21 cellular contexts compared by ENCODE assay signal in the genomic region with DNA sequence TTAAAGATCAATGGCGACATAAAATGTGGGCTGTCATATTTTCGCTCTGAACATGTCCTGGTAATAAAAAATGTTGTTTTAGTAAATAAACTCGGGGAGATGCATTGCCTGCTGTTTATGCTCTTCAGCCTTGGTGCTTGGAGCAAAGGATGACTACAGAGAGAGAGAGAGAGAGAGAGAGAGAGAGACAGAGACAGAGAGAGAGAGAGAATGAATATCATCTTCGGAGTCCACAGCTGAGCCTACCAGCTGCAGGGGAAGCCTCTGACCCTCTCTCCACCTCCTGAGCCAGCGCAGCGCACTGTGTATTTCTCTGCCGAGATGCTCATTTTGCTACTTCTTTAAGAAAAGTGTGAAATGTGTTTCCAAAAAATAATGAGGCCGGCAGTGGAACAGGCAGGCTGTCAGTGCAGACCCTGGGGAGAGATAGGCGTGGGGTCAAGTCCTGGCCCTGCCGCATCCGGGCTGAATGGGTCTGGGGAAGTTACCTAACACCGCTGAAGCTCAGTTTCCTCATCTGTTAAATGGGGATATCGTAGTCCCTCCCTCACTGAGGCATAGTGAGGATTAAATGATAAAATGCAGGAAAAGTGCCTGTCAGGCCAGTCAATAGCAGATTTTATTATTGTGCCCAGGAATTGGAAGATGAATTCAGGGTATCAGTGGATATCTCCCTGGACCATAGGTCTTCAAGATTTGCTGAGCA. TPM values are rescaled to one million over a fixed set of nuclear protein-coding genes. Genes with fewer than 3 reads are reported as not detected.
DNase-seq lines count a peak whose midpoint lies in the region; ATAC-seq, FAIRE-seq and TF ChIP-seq lines count a peak whose summit lies in the region.
"Had no signal": no experiment of that assay in that cellular context is flagged by ENCODE, and none has a peak within 500 bp of the region (broad histone marks: within the 10 kb centered on the region; RNA-seq: fewer than 3 reads in every experiment).

No MANE protein-coding gene starts in this region.

- H3K9me3 ChIP-seq in astrocyte (ENCODE audit: insufficient read depth, low read depth, low read length) = peaks cover 7% of the 10 kb centered on the region
- H3K9me3 ChIP-seq in right cardiac atrium (ENCODE audit: control insufficient read depth, low read length) = no peaks in the 10 kb centered on the region
- no peaks in the 10 kb centered on the region for H3K9me3 ChIP-seq in thoracic aorta
- H3K9me3 ChIP-seq: psoas muscle had no signal

- no peak overlapping the region for H3K27ac ChIP-seq in astrocyte (ENCODE audit: low read depth, low read length)
- peak overlapping the region; percentile 58 for H3K27ac ChIP-seq in right cardiac atrium (ENCODE audit: low read length)
- no peak overlapping the region for H3K27ac ChIP-seq in thoracic aorta
- H3K27ac ChIP-seq: A549, gastroesophageal sphincter, psoas muscle had no signal

- H3K36me3 ChIP-seq in astrocyte (ENCODE audit: insufficient read depth, low read length) (no peaks in the 10 kb centered on the region), thoracic aorta (no peaks in the 10 kb centered on the region)
- H3K36me3 ChIP-seq: gastroesophageal sphincter had no signal

- intact Hi-C loops in right cardiac atrium (cut with DNase I) = no loop called here

- H3K27me3 ChIP-seq in astrocyte (ENCODE audit: insufficient read depth, low read length) (peaks cover 16% of the 10 kb centered on the region), right cardiac atrium (ENCODE audit: control insufficient read depth, insufficient read depth) (no peaks in the 10 kb centered on the region), thoracic aorta (replicated peaks; ENCODE audit: insufficient read depth) (no peaks in the 10 kb centered on the region)
- H3K27me3 ChIP-seq: gastroesophageal sphincter had no signal

- no peak overlapping the region for H3K9ac ChIP-seq in astrocyte (ENCODE audit: low read length)

- FAIRE-seq in astrocyte (lab: Jason Lieb, UNC) = no peak
- FAIRE-seq: A549, colon, endothelial cell of umbilical vein had no signal

- no peaks in the 10 kb centered on the region for H4K20me1 ChIP-seq in astrocyte (ENCODE audit: insufficient read depth, low read length)

- H3K4me3 ChIP-seq in astrocyte (ENCODE audit: insufficient read depth, low read depth, low read length) (no peak overlapping the region), right cardiac atrium (ENCODE audit: low read length) (peak overlapping the region; percentile 30), thoracic aorta (peak overlapping the region; percentile 65)
- H3K4me3 ChIP-seq: A549, lung had no signal

- H3K9me3 Mint-ChIP-seq in activated naive CD8-positive, alpha-beta T cell (ENCODE audit: low read depth) = peaks cover 6% of the 10 kb centered on the region
- H3K9me3 Mint-ChIP-seq in activated naive CD8-positive, alpha-beta T cell treated with anti-CD3 and anti-CD28 coated beads, Interleukin-2, amount 50 U/mL, for 24 hours = peaks cover 8% of the 10 kb centered on the region
- peaks cover 3% of the 10 kb centered on the region for H3K9me3 Mint-ChIP-seq in astrocyte (ENCODE audit: unreplicated experiment)

- 44% methylated on average over 13 of the region's 13 CpGs for WGBS in right cardiac atrium

- DNase-seq in activated naive CD8-positive, alpha-beta T cell treated with anti-CD3 and anti-CD28 coated beads, Interleukin-2, amount 50 U/mL, for 24 hours = no peak
- DNase-seq in astrocyte (ENCODE audit: low read depth) (no peak), right cardiac atrium (no peak), thoracic aorta (ENCODE audit: low spot score) (no peak), NCI-H146 (lab: John Stamatoyannopoulos, UW) (no peak), NCI-H748 (lab: John Stamatoyannopoulos, UW; ENCODE audit: unreplicated experiment) (no peak)
- DNase-seq in activated CD4-positive, alpha-beta T cell treated with anti-CD3 and anti-CD28 coated beads, Interleukin-2, amount 50 U/mL, for 4 hours = no peak
- DNase-seq: activated CD4-positive, CD25-positive, alpha-beta regulatory T cell treated with anti-CD3 and anti-CD28 coated beads, Interleukin-2, amount 50 U/mL, for 72 hours; activated gamma-delta T cell; CD4-positive, CD25-positive, alpha-beta regulatory T cell; naive B cell; NCI-H187 treated with DMSO at 0.1 percent for 48 hours; NCI-H446 treated with DMSO at 0.1 percent for 48 hours; psoas muscle; SHP77 had no signal

- no peak overlapping the region for H2AFZ ChIP-seq in astrocyte (ENCODE audit: low read depth, low read length)

- H3K27ac Mint-ChIP-seq in activated naive CD8-positive, alpha-beta T cell = no peak overlapping the region
- no peak overlapping the region for H3K27ac Mint-ChIP-seq in activated naive CD8-positive, alpha-beta T cell treated with anti-CD3 and anti-CD28 coated beads, Interleukin-2, amount 50 U/mL, for 24 hours
- no peak overlapping the region for H3K27ac Mint-ChIP-seq in astrocyte (ENCODE audit: unreplicated experiment)
- H3K27ac Mint-ChIP-seq: CD4-positive, CD25-positive, alpha-beta regulatory T cell; naive B cell had no signal

- no peaks in the 10 kb centered on the region for H3K79me2 ChIP-seq in astrocyte (ENCODE audit: insufficient read depth, low read length)

- peaks cover 12% of the 10 kb centered on the region for H3K27me3 Mint-ChIP-seq in activated naive CD8-positive, alpha-beta T cell
- peaks cover 32% of the 10 kb centered on the region for H3K27me3 Mint-ChIP-seq in activated naive CD8-positive, alpha-beta T cell treated with anti-CD3 and anti-CD28 coated beads, Interleukin-2, amount 50 U/mL, for 24 hours
- H3K27me3 Mint-ChIP-seq in astrocyte (ENCODE audit: low read depth, unreplicated experiment) = peaks cover 10% of the 10 kb centered on the region

- peak overlapping the region; percentile 71 for H3K4me2 ChIP-seq in astrocyte (ENCODE audit: low read length)
- H3K4me2 ChIP-seq: A549 had no signal

- no peak for ATAC-seq in activated naive CD8-positive, alpha-beta T cell treated with anti-CD3 and anti-CD28 coated beads, Interleukin-2, amount 50 U/mL, for 24 hours
- ATAC-seq in right cardiac atrium = peak in 1 of 2 donors; percentile 46
- no peak for ATAC-seq in thoracic aorta (ENCODE audit: insufficient number of reproducible peaks, low FRiP score, low read depth)
- ATAC-seq: A549, gastroesophageal sphincter had no signal

- TF ChIP-seq CTCF in astrocyte (IDR thresholded peaks at IDR 0.05; ENCODE audit: insufficient read depth, low read depth, low read length) (no peak), thoracic aorta (IDR thresholded peaks at IDR 0.05) (no peak)

- peaks cover 10% of the 10 kb centered on the region for H3K4me1 Mint-ChIP-seq in activated naive CD8-positive, alpha-beta T cell (ENCODE audit: low read depth)
- peaks cover 9% of the 10 kb centered on the region for H3K4me1 Mint-ChIP-seq in activated naive CD8-positive, alpha-beta T cell treated with anti-CD3 and anti-CD28 coated beads, Interleukin-2, amount 50 U/mL, for 24 hours
- H3K4me1 Mint-ChIP-seq in astrocyte (ENCODE audit: low read depth, unreplicated experiment) = peaks cover 7% of the 10 kb centered on the region

- no peaks in the 10 kb centered on the region for H3K36me3 Mint-ChIP-seq in activated naive CD8-positive, alpha-beta T cell
- H3K36me3 Mint-ChIP-seq in activated naive CD8-positive, alpha-beta T cell treated with anti-CD3 and anti-CD28 coated beads, Interleukin-2, amount 50 U/mL, for 24 hours (ENCODE audit: low read depth) = no peaks in the 10 kb centered on the region
- no peaks in the 10 kb centered on the region for H3K36me3 Mint-ChIP-seq in astrocyte (ENCODE audit: low read depth, unreplicated experiment)
- H3K36me3 Mint-ChIP-seq: CD4-positive, CD25-positive, alpha-beta regulatory T cell had no signal

- H3K4me3 Mint-ChIP-seq in activated naive CD8-positive, alpha-beta T cell = peak overlapping the region; percentile 18
- H3K4me3 Mint-ChIP-seq in activated naive CD8-positive, alpha-beta T cell treated with anti-CD3 and anti-CD28 coated beads, Interleukin-2, amount 50 U/mL, for 24 hours = no peak overlapping the region
- no peak overlapping the region for H3K4me3 Mint-ChIP-seq in astrocyte (ENCODE audit: unreplicated experiment)

- H3K4me1 ChIP-seq in astrocyte (ENCODE audit: insufficient read depth, low read length) (peaks cover 10% of the 10 kb centered on the region), right cardiac atrium (ENCODE audit: control insufficient read depth, insufficient read depth, low read length) (peaks cover 3% of the 10 kb centered on the region), thoracic aorta (ENCODE audit: control insufficient read depth in 1 of 2, low read depth in 2 of 2) (peaks cover 0 to 9% of the 10 kb centered on the region in 2 donors)
- H3K4me1 ChIP-seq: A549, psoas muscle had no signal

RNA-seq across cellular contexts. Expression of a gene that starts 58.5 kb away (rescaled TPM):
- 0.27 and 0.77 TPM in 2 replicates for total RNA-seq in astrocyte
- 1 to 10 TPM; 5.2 to 7.1 (median 6.0) TPM for total RNA-seq in right cardiac atrium
- polyA plus RNA-seq in right cardiac atrium = 2.4 TPM
- 1 to 10 TPM; 3.7 to 4.0 TPM for total RNA-seq in thoracic aorta
- total RNA-seq: CD4-positive, CD25-positive, alpha-beta regulatory T cell; endothelial cell of umbilical vein had no signal
- polyA plus RNA-seq: CD4-positive, CD25-positive, alpha-beta regulatory T cell; endothelial cell of umbilical vein had no signal
